9 cellular contexts compared by ENCODE assay signal in genomic region chr5:138824924-138825863, GRCh38. TPM values are rescaled to one million over a fixed set of nuclear protein-coding genes. Genes with fewer than 3 reads are reported as not detected.
DNase-seq lines count a peak whose midpoint lies in the region; ATAC-seq and TF ChIP-seq lines count a peak whose summit lies in the region.
"Had no signal": no experiment of that assay in that cellular context is flagged by ENCODE, and none has a peak within 500 bp of the region (broad histone marks: within the 10 kb centered on the region; RNA-seq: fewer than 3 reads in every experiment).

No MANE protein-coding gene starts in this region.

- no peaks in the 10 kb centered on the region for H3K27me3 ChIP-seq in testis

- no peak overlapping the region for H3K27ac ChIP-seq in testis

- no peak overlapping the region for H3K4me3 ChIP-seq in testis

- H3K27me3 Mint-ChIP-seq in activated CD4-positive, alpha-beta T cell treated with anti-CD3 and anti-CD28 coated beads for 36 hours = peaks cover 6% of the 10 kb centered on the region
- H3K27me3 Mint-ChIP-seq in endothelial cell (ENCODE audit: unreplicated experiment) = peaks cover 8% of the 10 kb centered on the region
- no peaks in the 10 kb centered on the region for H3K27me3 Mint-ChIP-seq in osteocyte (ENCODE audit: unreplicated experiment)

- no peaks in the 10 kb centered on the region for H3K36me3 Mint-ChIP-seq in activated CD4-positive, alpha-beta T cell treated with anti-CD3 and anti-CD28 coated beads for 36 hours (ENCODE audit: low read depth)
- H3K36me3 Mint-ChIP-seq in endothelial cell (ENCODE audit: low read depth, unreplicated experiment) (peaks cover 28% of the 10 kb centered on the region), osteocyte (ENCODE audit: unreplicated experiment) (peaks cover 35% of the 10 kb centered on the region)

- TF ChIP-seq CTCF in endothelial cell (IDR thresholded peaks at IDR 0.05; ENCODE audit: unreplicated experiment) (peak; percentile 64), osteocyte (IDR thresholded peaks at IDR 0.05) (peak; percentile 68), testis (IDR thresholded peaks at IDR 0.05) (peak in 1 of 3 experiments; percentile 57)

- H3K27ac Mint-ChIP-seq in activated CD4-positive, alpha-beta T cell treated with anti-CD3 and anti-CD28 coated beads for 36 hours = no peak overlapping the region
- H3K27ac Mint-ChIP-seq in endothelial cell (ENCODE audit: unreplicated experiment) (no peak overlapping the region), osteocyte (ENCODE audit: unreplicated experiment) (peak overlapping the region; percentile 8)

- H3K4me1 ChIP-seq in testis = no peaks in the 10 kb centered on the region

- no peaks in the 10 kb centered on the region for H3K9me3 ChIP-seq in testis

- peak; percentile 8 for DNase-seq in activated CD4-positive, alpha-beta T cell treated with anti-CD3 and anti-CD28 coated beads for 36 hours
- no peak for DNase-seq in activated CD4-positive, alpha-beta T cell treated with anti-CD3 and anti-CD28 coated beads for 1 hour
- DNase-seq in NCI-H524 treated with DMSO at 0.1 percent for 48 hours (lab: John Stamatoyannopoulos, UW) (peak; percentile 2), endothelial cell (ENCODE audit: low spot score) (no peak), osteocyte (ENCODE audit: extremely low spot score, unreplicated experiment) (no peak), testis (no peak)
- DNase-seq: activated T-cell treated with anti-CD3 and anti-CD28 coated beads, Interleukin-2, amount 50 U/mL, for 4 hours had no signal

- CTCF ChIA-PET in activated CD4-positive, alpha-beta T cell treated with anti-CD3 and anti-CD28 coated beads for 36 hours (lab: Charles Lee) = interaction anchor here (0.5 to 3.4 kb wide), 19 partner anchors 9 to 402 kb away, joined by 3 to 17 read pairs (median 3); partner anchors contain the start of genes LRRTM2 and REEP2

- WGBS in testis, 2 donors = 66 to 68% methylated on average over 5 of the region's 5 CpGs

- no peaks in the 10 kb centered on the region for H3K36me3 ChIP-seq in testis (ENCODE audit: low read depth, missing control alignments)

- H3K4me1 Mint-ChIP-seq in activated CD4-positive, alpha-beta T cell treated with anti-CD3 and anti-CD28 coated beads for 36 hours = peaks cover 4% of the 10 kb centered on the region
- peaks cover under 1% of the 10 kb centered on the region for H3K4me1 Mint-ChIP-seq in endothelial cell (ENCODE audit: unreplicated experiment)
- peaks cover 12% of the 10 kb centered on the region for H3K4me1 Mint-ChIP-seq in osteocyte (ENCODE audit: unreplicated experiment)

- ATAC-seq in activated CD4-positive, alpha-beta T cell treated with anti-CD3 and anti-CD28 coated beads for 36 hours = peak; percentile 74
- ATAC-seq in HG03354 (IDR thresholded peaks at IDR 0.05; ENCODE audit: poor library complexity, severe bottlenecking, unreplicated experiment) (no peak), HG02798 (IDR thresholded peaks at IDR 0.05; ENCODE audit: poor library complexity, unreplicated experiment) (no peak)

- intact Hi-C loops in activated CD4-positive, alpha-beta T cell treated with anti-CD3 and anti-CD28 coated beads for 36 hours (cut with DNase I, micrococcal nuclease) = loop anchor here (1.0 to 10.0 kb wide), 3 partner anchors 437 to 540 kb away; no protein-coding TSS in a partner anchor
- intact Hi-C loops in testis (cut with DNase I; ENCODE audit: low total_unique reads) = no loop called here

- no peaks in the 10 kb centered on the region for H3K9me3 Mint-ChIP-seq in activated CD4-positive, alpha-beta T cell treated with anti-CD3 and anti-CD28 coated beads for 36 hours (ENCODE audit: low read depth)
- no peaks in the 10 kb centered on the region for H3K9me3 Mint-ChIP-seq in endothelial cell (ENCODE audit: unreplicated experiment)
- no peaks in the 10 kb centered on the region for H3K9me3 Mint-ChIP-seq in osteocyte (ENCODE audit: unreplicated experiment)
- H3K9me3 Mint-ChIP-seq: activated T-cell treated with anti-CD3 and anti-CD28 coated beads, Interleukin-2, amount 50 U/mL, for 4 hours had no signal

- no peak overlapping the region for H3K4me3 Mint-ChIP-seq in activated CD4-positive, alpha-beta T cell treated with anti-CD3 and anti-CD28 coated beads for 36 hours
- H3K4me3 Mint-ChIP-seq in endothelial cell (ENCODE audit: unreplicated experiment) (no peak overlapping the region), osteocyte (ENCODE audit: unreplicated experiment) (no peak overlapping the region)
- H3K4me3 Mint-ChIP-seq: activated T-cell treated with anti-CD3 and anti-CD28 coated beads, Interleukin-2, amount 50 U/mL, for 4 hours had no signal

- no peak for TF ChIP-seq POLR2A in testis (IDR thresholded peaks at IDR 0.05)

- POLR2A ChIA-PET in activated CD4-positive, alpha-beta T cell treated with anti-CD3 and anti-CD28 coated beads for 36 hours (lab: Charles Lee) = no interaction called here

RNA-seq across cellular contexts. Expression of gene LRRTM2, which starts 49.9 kb away (rescaled TPM):
- total RNA-seq in activated CD4-positive, alpha-beta T cell treated with anti-CD3 and anti-CD28 coated beads for 36 hours = under 1 TPM in 1 of 2 experiments, not detected in 1; 0.05 TPM
- total RNA-seq in endothelial cell (ENCODE audit: unreplicated experiment) = not detected
- total RNA-seq in osteocyte = not detected in 2 replicates
- under 1 TPM; 0.16 to 0.19 TPM for total RNA-seq in testis
- polyA plus RNA-seq in testis (ENCODE audit: insufficient read depth, low read depth, low replicate concordance) = 0.09 TPM

Comparison
In these comparisons a context has a peak if more than half of its experiments do, and no peak if none do; other contexts are left out.
1. DNase-seq: peak in activated CD4-positive, alpha-beta T cell treated with anti-CD3 and anti-CD28 coated beads for 36 hours (single experiment) and NCI-H524 treated with DMSO at 0.1 percent for 48 hours (single experiment); none in activated CD4-positive, alpha-beta T cell treated with anti-CD3 and anti-CD28 coated beads for 1 hour (single experiment), endothelial cell (single experiment), osteocyte (single experiment) and testis (single experiment).